In the genomic region with DNA sequence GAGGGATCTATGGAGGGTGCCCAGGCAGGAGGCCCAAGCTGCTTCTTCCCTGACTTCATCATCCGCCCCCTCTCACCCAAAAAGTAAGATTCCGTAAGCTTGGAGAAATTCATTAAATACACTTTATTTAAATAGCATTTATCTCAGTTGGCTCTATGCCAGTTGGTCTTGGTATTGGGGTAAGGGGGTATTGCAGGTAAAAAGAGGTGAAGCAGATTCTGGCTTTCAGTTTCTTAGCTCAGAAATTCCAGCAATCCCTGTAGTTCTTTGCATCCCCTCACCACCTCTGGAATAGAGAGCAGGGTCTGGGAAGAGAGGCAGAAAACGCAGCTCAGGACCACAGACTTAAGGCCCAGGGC, we compare ENCODE assay signal across 11 cellular contexts. TPM values are rescaled to one million over a fixed set of nuclear protein-coding genes. Genes with fewer than 3 reads are reported as not detected.
DNase-seq lines count a peak whose midpoint lies in the region; ATAC-seq and TF ChIP-seq lines count a peak whose summit lies in the region.
"Had no signal": no experiment of that assay in that cellular context is flagged by ENCODE, and none has a peak within 500 bp of the region (broad histone marks: within the 10 kb centered on the region; RNA-seq: fewer than 3 reads in every experiment).

No MANE protein-coding gene starts in this region.

- H3K4me3 ChIP-seq in CD4-positive, CD25-positive, alpha-beta regulatory T cell (ENCODE audit: low read depth, low read length): peak overlapping the region; percentile 74
- H3K4me3 ChIP-seq in HEK293 (ENCODE audit: low read depth, low read length): no peak overlapping the region
- H3K4me3 ChIP-seq in naive thymus-derived CD4-positive, alpha-beta T cell (ENCODE audit: low read length): peak overlapping the region; percentile 50

- intact Hi-C loops in activated T-helper 2 cell treated with anti-CD3 and anti-CD28 coated beads, Interferon-gamma antibody, Interleukin-2, Interleukin-4, amounts not matched to agents 10 μg/mL and 5 μg/mL and 100 μg/mL, durations not matched to agents 14 hours and 24 hours and 36 hours (cut with micrococcal nuclease): no loop called here
- intact Hi-C loops in naive thymus-derived CD4-positive, alpha-beta T cell (cut with micrococcal nuclease): loop anchor here (1.0 to 10.0 kb wide), 5 partner anchors 22 to 203 kb away; a partner anchor contains a TSS

- POLR2A ChIA-PET in HEK293 (lab: Yijun Ruan, JAX): interaction anchor here (1.2 to 3.2 kb wide), 5 partner anchors 9 to 242 kb away, joined by 3 to 18 read pairs (median 9); a partner anchor contains a TSS
- POLR2A ChIA-PET in naive thymus-derived CD4-positive, alpha-beta T cell (lab: Charles Lee): interaction anchor here (0.9 to 12.2 kb wide), 10 partner anchors 8 to 374 kb away, joined by 3 to 172 read pairs (median 6); a partner anchor contains a TSS

- no peak for DNase-seq in CD4-positive, CD25-positive, alpha-beta regulatory T cell
- no peak for DNase-seq in activated T-helper 2 cell treated with anti-CD3 and anti-CD28 coated beads, Interferon-gamma antibody, Interleukin-2, Interleukin-4, amounts not matched to agents 10 μg/mL and 5 μg/mL and 100 μg/mL, durations not matched to agents 14 hours and 24 hours and 36 hours (ENCODE audit: low spot score)
- no peak for DNase-seq in naive thymus-derived CD4-positive, alpha-beta T cell
- no peak for DNase-seq in amygdala (lab: John Stamatoyannopoulos, UW)
- DNase-seq in NCI-H2107 treated with DMSO at 0.1 percent for 48 hours (lab: John Stamatoyannopoulos, UW; ENCODE audit: unreplicated experiment): no peak
- no peak for DNase-seq in DMS114 treated with DMSO at 0.1 percent for 48 hours (lab: John Stamatoyannopoulos, UW; ENCODE audit: unreplicated experiment)
- DNase-seq: NCI-H2107 had no signal

- H3K4me1 ChIP-seq in CD4-positive, CD25-positive, alpha-beta regulatory T cell (ENCODE audit: control insufficient read depth, insufficient read depth, low read length, poor library complexity, severe bottlenecking): peaks cover 19% of the 10 kb centered on the region
- no peaks in the 10 kb centered on the region for H3K4me1 ChIP-seq in HEK293 (ENCODE audit: control insufficient read depth, insufficient read depth, low read length)
- H3K4me1 ChIP-seq in naive thymus-derived CD4-positive, alpha-beta T cell (ENCODE audit: control insufficient read depth in 2 of 2, insufficient read depth in 2 of 2, low read length in 2 of 2): peaks cover 13 to 18% of the 10 kb centered on the region in 2 donors

- peaks cover 7% of the 10 kb centered on the region for H3K36me3 Mint-ChIP-seq in CD4-positive, CD25-positive, alpha-beta regulatory T cell
- peaks cover 69% of the 10 kb centered on the region for H3K36me3 Mint-ChIP-seq in activated T-helper 2 cell treated with anti-CD3 and anti-CD28 coated beads, Interferon-gamma antibody, Interleukin-2, Interleukin-4, amounts not matched to agents 10 μg/mL and 5 μg/mL and 100 μg/mL, durations not matched to agents 14 hours and 24 hours and 36 hours (ENCODE audit: low read depth)
- peaks cover 0 to 37% (median 0%) of the 10 kb centered on the region in 5 donors for H3K36me3 Mint-ChIP-seq in naive thymus-derived CD4-positive, alpha-beta T cell

- H3K27me3 ChIP-seq in CD4-positive, CD25-positive, alpha-beta regulatory T cell (ENCODE audit: control insufficient read depth, insufficient read depth, low read length): no peaks in the 10 kb centered on the region
- no peaks in the 10 kb centered on the region for H3K27me3 ChIP-seq in naive thymus-derived CD4-positive, alpha-beta T cell (ENCODE audit: control insufficient read depth in 2 of 2, insufficient read depth in 2 of 2, low read length in 2 of 2)
- H3K27me3 ChIP-seq: esophagus squamous epithelium had no signal

- no peak for TF ChIP-seq CTCF in HEK293 (tag by site-specific recombination; IDR thresholded peaks at IDR 0.05)

- ATAC-seq in CD4-positive, CD25-positive, alpha-beta regulatory T cell (ENCODE audit: low read depth in 2 of 2): no peak
- ATAC-seq in naive thymus-derived CD4-positive, alpha-beta T cell: no peak
- ATAC-seq in HG03469 (IDR thresholded peaks at IDR 0.05; ENCODE audit: unreplicated experiment): no peak

- H3K27ac Mint-ChIP-seq in CD4-positive, CD25-positive, alpha-beta regulatory T cell: peak overlapping the region in 2 of 3 donors; percentile 95
- H3K27ac Mint-ChIP-seq in activated T-helper 2 cell treated with anti-CD3 and anti-CD28 coated beads, Interferon-gamma antibody, Interleukin-2, Interleukin-4, amounts not matched to agents 10 μg/mL and 5 μg/mL and 100 μg/mL, durations not matched to agents 14 hours and 24 hours and 36 hours: peak overlapping the region; percentile 93
- H3K27ac Mint-ChIP-seq in naive thymus-derived CD4-positive, alpha-beta T cell: peak overlapping the region in 6 of 9 donors; percentile 8 to 94 (median 88)

- no peaks in the 10 kb centered on the region for H3K27me3 Mint-ChIP-seq in CD4-positive, CD25-positive, alpha-beta regulatory T cell
- no peaks in the 10 kb centered on the region for H3K27me3 Mint-ChIP-seq in activated T-helper 2 cell treated with anti-CD3 and anti-CD28 coated beads, Interferon-gamma antibody, Interleukin-2, Interleukin-4, amounts not matched to agents 10 μg/mL and 5 μg/mL and 100 μg/mL, durations not matched to agents 14 hours and 24 hours and 36 hours (ENCODE audit: low read depth)
- H3K27me3 Mint-ChIP-seq in naive thymus-derived CD4-positive, alpha-beta T cell: no peaks in the 10 kb centered on the region
- H3K27me3 Mint-ChIP-seq: central memory CD8-positive, alpha-beta T cell had no signal

- CTCF ChIA-PET in HEK293 (lab: Yijun Ruan, JAX): interaction anchor here (0.8 to 1.0 kb wide), 2 partner anchors 12 to 30 kb away, joined by 3 read pairs; no protein-coding TSS in a partner anchor
- CTCF ChIA-PET in naive thymus-derived CD4-positive, alpha-beta T cell (lab: Charles Lee): interaction anchor here (1.1 kb wide), 1 partner anchor 8 kb away, joined by 3 read pairs; no protein-coding TSS in a partner anchor

- peak overlapping the region in 1 of 4 donors; percentile 79 for H3K4me3 Mint-ChIP-seq in CD4-positive, CD25-positive, alpha-beta regulatory T cell
- H3K4me3 Mint-ChIP-seq in activated T-helper 2 cell treated with anti-CD3 and anti-CD28 coated beads, Interferon-gamma antibody, Interleukin-2, Interleukin-4, amounts not matched to agents 10 μg/mL and 5 μg/mL and 100 μg/mL, durations not matched to agents 14 hours and 24 hours and 36 hours (ENCODE audit: low read depth): no peak overlapping the region
- H3K4me3 Mint-ChIP-seq in naive thymus-derived CD4-positive, alpha-beta T cell: peak overlapping the region in 4 of 10 donors; percentile 83 to 94 (median 86)

- no peaks in the 10 kb centered on the region for H3K9me3 ChIP-seq in CD4-positive, CD25-positive, alpha-beta regulatory T cell (ENCODE audit: control insufficient read depth in 2 of 2, low read length in 2 of 2)
- no peaks in the 10 kb centered on the region for H3K9me3 ChIP-seq in HEK293 (ENCODE audit: control insufficient read depth, insufficient read depth, low read depth, low read length)
- H3K9me3 ChIP-seq in naive thymus-derived CD4-positive, alpha-beta T cell (ENCODE audit: control insufficient read depth in 2 of 3, low read length in 3 of 3): no peaks in the 10 kb centered on the region
- H3K9me3 ChIP-seq: esophagus squamous epithelium had no signal

- H3K36me3 ChIP-seq in CD4-positive, CD25-positive, alpha-beta regulatory T cell (ENCODE audit: control insufficient read depth, insufficient read depth, low read length): no peaks in the 10 kb centered on the region
- peaks cover 31 to 69% of the 10 kb centered on the region in 2 experiments for H3K36me3 ChIP-seq in HEK293 (ENCODE audit: control insufficient read depth in 2 of 2, insufficient read depth in 1 of 2, low read length in 2 of 2)
- H3K36me3 ChIP-seq in naive thymus-derived CD4-positive, alpha-beta T cell (ENCODE audit: control insufficient read depth in 2 of 3, insufficient read depth in 3 of 3, low read length in 3 of 3): peaks cover 0 to 6% (median 0%) of the 10 kb centered on the region in 3 experiments

- no peaks in the 10 kb centered on the region for H3K9me3 Mint-ChIP-seq in CD4-positive, CD25-positive, alpha-beta regulatory T cell
- H3K9me3 Mint-ChIP-seq in activated T-helper 2 cell treated with anti-CD3 and anti-CD28 coated beads, Interferon-gamma antibody, Interleukin-2, Interleukin-4, amounts not matched to agents 10 μg/mL and 5 μg/mL and 100 μg/mL, durations not matched to agents 14 hours and 24 hours and 36 hours: no peaks in the 10 kb centered on the region
- no peaks in the 10 kb centered on the region for H3K9me3 Mint-ChIP-seq in naive thymus-derived CD4-positive, alpha-beta T cell
- H3K9me3 Mint-ChIP-seq: central memory CD8-positive, alpha-beta T cell had no signal

- peak overlapping the region; percentile 59 for H3K27ac ChIP-seq in CD4-positive, CD25-positive, alpha-beta regulatory T cell (ENCODE audit: insufficient read depth, low read length, poor library complexity, severe bottlenecking)
- H3K27ac ChIP-seq in HEK293 (ENCODE audit: extremely low read depth, low read depth, low read length): no peak overlapping the region
- peak overlapping the region; percentile 52 for H3K27ac ChIP-seq in naive thymus-derived CD4-positive, alpha-beta T cell (ENCODE audit: low read depth, low read length)

- peaks cover 0 to 46% (median 32%) of the 10 kb centered on the region in 4 donors for H3K4me1 Mint-ChIP-seq in CD4-positive, CD25-positive, alpha-beta regulatory T cell
- H3K4me1 Mint-ChIP-seq in activated T-helper 2 cell treated with anti-CD3 and anti-CD28 coated beads, Interferon-gamma antibody, Interleukin-2, Interleukin-4, amounts not matched to agents 10 μg/mL and 5 μg/mL and 100 μg/mL, durations not matched to agents 14 hours and 24 hours and 36 hours (ENCODE audit: low read depth): peaks cover 52% of the 10 kb centered on the region
- peaks cover 15 to 65% (median 32%) of the 10 kb centered on the region in 7 donors for H3K4me1 Mint-ChIP-seq in naive thymus-derived CD4-positive, alpha-beta T cell

RNA-seq across cellular contexts. Expression of a gene that starts 0.8 kb away (rescaled TPM):
- 33.0 TPM for total RNA-seq in CD4-positive, CD25-positive, alpha-beta regulatory T cell
- 100 to 1,000 TPM in 1 of 4 donors, 10 to 100 TPM in 3; 68.2 to 109 (median 92.4) TPM for polyA plus RNA-seq in CD4-positive, CD25-positive, alpha-beta regulatory T cell
- 95.0 and 95.7 TPM in 2 replicates for total RNA-seq in activated T-helper 2 cell treated with anti-CD3 and anti-CD28 coated beads, Interferon-gamma antibody, Interleukin-2, Interleukin-4, amounts not matched to agents 10 μg/mL and 5 μg/mL and 100 μg/mL, durations not matched to agents 14 hours and 24 hours and 36 hours
- 100 to 1,000 TPM in 1 of 5 experiments, 10 to 100 TPM in 4; 24.5 to 159 (median 40.1) TPM for total RNA-seq in naive thymus-derived CD4-positive, alpha-beta T cell
- 100 to 1,000 TPM in 1 of 2 donors, 10 to 100 TPM in 1; 92.9 to 103 TPM for polyA plus RNA-seq in naive thymus-derived CD4-positive, alpha-beta T cell

RNA-seq across cellular contexts. Expression of a gene that starts 6.1 kb away (rescaled TPM):
- 59.7 TPM for total RNA-seq in CD4-positive, CD25-positive, alpha-beta regulatory T cell
- 10 to 100 TPM; 53.3 to 82.6 (median 67.1) TPM for polyA plus RNA-seq in CD4-positive, CD25-positive, alpha-beta regulatory T cell
- total RNA-seq in activated T-helper 2 cell treated with anti-CD3 and anti-CD28 coated beads, Interferon-gamma antibody, Interleukin-2, Interleukin-4, amounts not matched to agents 10 μg/mL and 5 μg/mL and 100 μg/mL, durations not matched to agents 14 hours and 24 hours and 36 hours: 65.1 and 70.9 TPM in 2 replicates
- total RNA-seq in naive thymus-derived CD4-positive, alpha-beta T cell: 10 to 100 TPM; 58.5 to 71.2 (median 62.4) TPM
- 10 to 100 TPM; 46.6 to 53.5 TPM for polyA plus RNA-seq in naive thymus-derived CD4-positive, alpha-beta T cell

RNA-seq across cellular contexts. Expression of a gene that starts 21.4 kb away (rescaled TPM):
- total RNA-seq in CD4-positive, CD25-positive, alpha-beta regulatory T cell: 37.7 TPM
- polyA plus RNA-seq in CD4-positive, CD25-positive, alpha-beta regulatory T cell: 1 to 10 TPM in 3 of 4 donors, under 1 TPM in 1; 0.84 to 2.2 (median 1.8) TPM
- 92.5 and 98.8 TPM in 2 replicates for total RNA-seq in activated T-helper 2 cell treated with anti-CD3 and anti-CD28 coated beads, Interferon-gamma antibody, Interleukin-2, Interleukin-4, amounts not matched to agents 10 μg/mL and 5 μg/mL and 100 μg/mL, durations not matched to agents 14 hours and 24 hours and 36 hours
- 10 to 100 TPM; 10.4 to 95.3 (median 18.4) TPM for total RNA-seq in naive thymus-derived CD4-positive, alpha-beta T cell
- 1 to 10 TPM; 1.6 to 3.9 TPM for polyA plus RNA-seq in naive thymus-derived CD4-positive, alpha-beta T cell

RNA-seq across cellular contexts. Expression of a gene that starts 25.0 kb away (rescaled TPM):
- 66.9 TPM for total RNA-seq in CD4-positive, CD25-positive, alpha-beta regulatory T cell
- 10 to 100 TPM; 29.5 to 35.0 (median 31.2) TPM for polyA plus RNA-seq in CD4-positive, CD25-positive, alpha-beta regulatory T cell
- 55.3 and 63.9 TPM in 2 replicates for total RNA-seq in activated T-helper 2 cell treated with anti-CD3 and anti-CD28 coated beads, Interferon-gamma antibody, Interleukin-2, Interleukin-4, amounts not matched to agents 10 μg/mL and 5 μg/mL and 100 μg/mL, durations not matched to agents 14 hours and 24 hours and 36 hours
- 100 to 1,000 TPM in 1 of 5 experiments, 10 to 100 TPM in 4; 40.6 to 108 (median 90.2) TPM for total RNA-seq in naive thymus-derived CD4-positive, alpha-beta T cell
- polyA plus RNA-seq in naive thymus-derived CD4-positive, alpha-beta T cell: 10 to 100 TPM; 37.7 to 48.1 TPM

RNA-seq across cellular contexts. Expression of a gene that starts 36.5 kb away (rescaled TPM):
- total RNA-seq in CD4-positive, CD25-positive, alpha-beta regulatory T cell: 15.2 TPM
- under 1 TPM in 3 of 4 donors, not detected in 1; 0.08 to 0.78 (median 0.10) TPM for polyA plus RNA-seq in CD4-positive, CD25-positive, alpha-beta regulatory T cell
- 35.2 and 37.9 TPM in 2 replicates for total RNA-seq in activated T-helper 2 cell treated with anti-CD3 and anti-CD28 coated beads, Interferon-gamma antibody, Interleukin-2, Interleukin-4, amounts not matched to agents 10 μg/mL and 5 μg/mL and 100 μg/mL, durations not matched to agents 14 hours and 24 hours and 36 hours
- total RNA-seq in naive thymus-derived CD4-positive, alpha-beta T cell: 10 to 100 TPM; 17.8 to 34.5 (median 28.1) TPM
- under 1 TPM in 1 of 2 donors, not detected in 1; 0.20 TPM for polyA plus RNA-seq in naive thymus-derived CD4-positive, alpha-beta T cell
